Comparison of ENCODE assay signal across 1 cellular context in the genomic region with DNA sequence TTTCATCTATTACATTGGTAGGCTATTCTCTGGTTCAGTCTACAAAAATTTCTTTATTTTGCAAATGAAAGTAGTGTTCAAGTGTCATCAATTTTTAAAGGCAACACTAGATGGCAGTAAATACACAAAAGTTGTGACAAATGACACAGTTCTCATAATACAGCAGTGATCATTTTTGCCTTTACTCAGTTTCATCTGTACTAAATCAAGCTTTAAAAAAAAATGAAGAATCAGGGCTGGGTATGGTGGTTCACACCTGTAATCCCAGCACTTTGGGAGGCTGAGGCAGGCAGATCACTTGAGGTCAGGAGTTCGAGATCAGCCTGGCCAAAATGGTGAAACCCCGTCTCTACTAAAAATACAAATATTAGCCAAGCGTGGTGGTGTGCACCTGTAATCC.
TF ChIP-seq lines count a peak whose summit lies in the region.

No MANE protein-coding gene starts in this region.

TF ChIP-seq in GM12878, 131 proteins besides CTCF, POLR2A, EP300 and RAD21:
- peak; percentile 92 for TF ChIP-seq ZNF24 (IDR thresholded peaks at IDR 0.05)
- TF ChIP-seq SMC3 (IDR thresholded peaks at IDR 0.05; ENCODE audit: borderline replicate concordance, low read length), result peak; percentile 67; the same call in 1 of the 2 replicates
